Comparison of ENCODE assay signal across 11 cellular contexts in genomic region chr16:82660078-82660645, GRCh38. TPM values are rescaled to one million over a fixed set of nuclear protein-coding genes. Genes with fewer than 3 reads are reported as not detected.
DNase-seq lines count a peak whose midpoint lies in the region; ATAC-seq and TF ChIP-seq lines count a peak whose summit lies in the region.
"Had no signal": no experiment of that assay in that cellular context is flagged by ENCODE, and none has a peak within 500 bp of the region (broad histone marks: within the 10 kb centered on the region; RNA-seq: fewer than 3 reads in every experiment).

No MANE protein-coding gene starts in this region.

- H3K9me3 ChIP-seq in colonic mucosa, result no peaks in the 10 kb centered on the region

- DNase-seq in NCI-H2171 treated with DMSO at 0.1 percent for 48 hours (lab: John Stamatoyannopoulos, UW) (peak; percentile 31), NCI-H2171 (lab: John Stamatoyannopoulos, UW) (no peak), colonic mucosa (no peak), C1 segment of cervical spinal cord (lab: John Stamatoyannopoulos, UW) (no peak)
- DNase-seq in activated CD4-positive, alpha-beta T cell treated with anti-CD3 and anti-CD28 coated beads, Interleukin-2, amount 50 U/mL, for 4 hours, result peak; percentile 17 to 25
- DNase-seq in effector memory CD8-positive, alpha-beta T cell, result peak in 2 of 3 experiments; percentile 55 to 56
- peak; percentile 27 for DNase-seq in stimulated activated CD4-positive, alpha-beta T cell treated with anti-CD3 and anti-CD28 coated beads, Interleukin-4, amount 100 ng/mL, for 24 hours
- DNase-seq: NCI-H2029 treated with DMSO at 0.1 percent for 48 hours had no signal

- peak overlapping the region; percentile 53 to 71 for H3K4me3 Mint-ChIP-seq in effector memory CD8-positive, alpha-beta T cell

- intact Hi-C loops in colonic mucosa (cut with DNase I), result no loop called here

- no peak overlapping the region for H3K4me3 ChIP-seq in colonic mucosa

- H3K27me3 ChIP-seq in colonic mucosa, result no peaks in the 10 kb centered on the region

- peak; percentile 55 for ATAC-seq in effector memory CD8-positive, alpha-beta T cell (replicated peaks)
- ATAC-seq in HG03135 (IDR thresholded peaks at IDR 0.05; ENCODE audit: unreplicated experiment), result no peak

- H3K27me3 Mint-ChIP-seq in effector memory CD8-positive, alpha-beta T cell, result no peaks in the 10 kb centered on the region

- H3K4me1 ChIP-seq in colonic mucosa, result no peaks in the 10 kb centered on the region

- H3K27ac ChIP-seq in colonic mucosa, result no peak overlapping the region
- H3K27ac ChIP-seq: 22Rv1 had no signal

- no peak overlapping the region for H3K9ac ChIP-seq in colonic mucosa (ENCODE audit: low read depth in 2 of 2, low read length in 2 of 2)

- peaks cover 13% of the 10 kb centered on the region for H3K36me3 Mint-ChIP-seq in effector memory CD8-positive, alpha-beta T cell (ENCODE audit: insufficient read depth)

- H3K9me3 Mint-ChIP-seq in effector memory CD8-positive, alpha-beta T cell, result no peaks in the 10 kb centered on the region

- H3K4me1 Mint-ChIP-seq in effector memory CD8-positive, alpha-beta T cell (ENCODE audit: low read depth in 2 of 2), result peaks cover 34 to 44% of the 10 kb centered on the region in 2 donors

- TF ChIP-seq CTCF in colonic mucosa (IDR thresholded peaks at IDR 0.05), result no peak

- H3K36me3 ChIP-seq in colonic mucosa, result no peaks in the 10 kb centered on the region

- peak overlapping the region; percentile 81 to 86 for H3K27ac Mint-ChIP-seq in effector memory CD8-positive, alpha-beta T cell

RNA-seq across cellular contexts. Expression of gene CDH13, which starts 33.4 kb away (rescaled TPM):
- total RNA-seq in colonic mucosa, result 1 to 10 TPM; 2.4 to 6.3 TPM
- total RNA-seq: T-helper 1 cell treated with Interleukin-12 subunit alpha and Interleukin-12 subunit beta and Interleukin-4 antibody, amounts not matched to agents 30 ng/mL and 1 ng/mL, for 36 hours had no signal

Comparison
In these comparisons a context has a peak if more than half of its experiments do, and no peak if none do; other contexts are left out.
1. DNase-seq: peak in NCI-H2171 treated with DMSO at 0.1 percent for 48 hours (single experiment), activated CD4-positive, alpha-beta T cell treated with anti-CD3 and anti-CD28 coated beads, Interleukin-2, amount 50 U/mL, for 4 hours (2 of 2), effector memory CD8-positive, alpha-beta T cell (2 of 3) and stimulated activated CD4-positive, alpha-beta T cell treated with anti-CD3 and anti-CD28 coated beads, Interleukin-4, amount 100 ng/mL, for 24 hours (single experiment); none in NCI-H2171 (single experiment), colonic mucosa (single experiment) and C1 segment of cervical spinal cord (0 of 14).